In the genomic region with DNA sequence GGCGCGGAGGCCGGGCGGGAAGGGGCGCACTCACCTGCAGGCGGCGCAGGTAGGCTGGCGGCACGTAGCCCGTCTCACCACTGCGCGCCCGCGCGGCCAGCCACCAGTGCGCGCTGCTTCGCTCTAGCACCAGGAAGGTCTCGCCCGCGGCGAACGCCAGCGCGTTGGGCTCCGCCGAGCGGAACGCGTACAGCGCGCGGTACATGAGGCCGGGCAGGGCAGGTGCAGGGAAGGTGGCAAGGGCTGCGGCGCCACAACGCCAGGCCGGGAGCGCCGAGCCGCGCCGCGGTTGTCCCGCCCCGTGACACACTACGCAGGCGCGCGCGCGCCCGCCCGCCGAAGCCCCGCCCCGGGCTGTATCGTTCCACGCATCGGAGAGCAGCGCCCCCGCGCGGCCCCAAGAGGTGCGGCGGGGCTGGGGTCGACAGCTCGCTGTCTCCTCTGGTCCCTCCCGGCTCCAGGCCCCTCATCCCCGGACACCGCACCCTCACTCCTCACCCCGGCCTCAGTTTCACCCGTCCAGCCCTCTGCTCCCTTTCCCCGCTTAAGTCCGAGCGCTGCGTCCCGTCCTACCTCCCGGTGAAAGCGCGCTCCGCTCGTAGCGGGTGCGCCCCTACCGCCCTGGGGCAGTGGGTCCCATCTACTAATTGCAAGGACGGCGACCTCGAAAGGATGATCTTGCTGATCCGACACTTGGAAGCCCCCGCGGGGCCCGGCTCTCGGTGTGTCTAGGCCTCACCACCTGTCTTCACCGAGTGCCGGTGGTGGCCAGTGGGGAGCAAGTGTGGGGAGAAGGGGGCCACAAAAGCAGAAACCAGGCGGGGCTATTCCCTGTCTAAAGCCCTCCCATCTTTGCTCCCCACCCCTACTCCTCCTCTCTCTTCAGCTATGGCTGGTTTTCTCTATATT, we compare ENCODE assay signal across 1 cellular context.
TF ChIP-seq lines count a peak whose summit lies in the region.

A gene (minus strand): TSS at position 313 of the 909 bp plus-strand sequence. CDS start 108 bp downstream, at position 205.

TF ChIP-seq in K562, 482 proteins besides CTCF, POLR2A, EP300 and RAD21 (continued from another document and continues in another):
- TF ChIP-seq, protein P1, sequence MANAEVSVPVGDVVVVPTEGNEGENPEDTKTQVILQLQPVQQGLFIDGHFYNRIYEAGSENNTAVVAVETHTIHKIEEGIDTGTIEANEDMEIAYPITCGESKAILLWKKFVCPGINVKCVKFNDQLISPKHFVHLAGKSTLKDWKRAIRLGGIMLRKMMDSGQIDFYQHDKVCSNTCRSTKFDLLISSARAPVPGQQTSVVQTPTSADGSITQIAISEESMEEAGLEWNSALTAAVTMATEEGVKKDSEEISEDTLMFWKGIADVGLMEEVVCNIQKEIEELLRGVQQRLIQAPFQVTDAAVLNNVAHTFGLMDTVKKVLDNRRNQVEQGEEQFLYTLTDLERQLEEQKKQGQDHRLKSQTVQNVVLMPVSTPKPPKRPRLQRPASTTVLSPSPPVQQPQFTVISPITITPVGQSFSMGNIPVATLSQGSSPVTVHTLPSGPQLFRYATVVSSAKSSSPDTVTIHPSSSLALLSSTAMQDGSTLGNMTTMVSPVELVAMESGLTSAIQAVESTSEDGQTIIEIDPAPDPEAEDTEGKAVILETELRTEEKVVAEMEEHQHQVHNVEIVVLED (CRISPR knock-in tag; IDR thresholded peaks at IDR 0.05), result peak; percentile 65
- TF ChIP-seq, protein P2, sequence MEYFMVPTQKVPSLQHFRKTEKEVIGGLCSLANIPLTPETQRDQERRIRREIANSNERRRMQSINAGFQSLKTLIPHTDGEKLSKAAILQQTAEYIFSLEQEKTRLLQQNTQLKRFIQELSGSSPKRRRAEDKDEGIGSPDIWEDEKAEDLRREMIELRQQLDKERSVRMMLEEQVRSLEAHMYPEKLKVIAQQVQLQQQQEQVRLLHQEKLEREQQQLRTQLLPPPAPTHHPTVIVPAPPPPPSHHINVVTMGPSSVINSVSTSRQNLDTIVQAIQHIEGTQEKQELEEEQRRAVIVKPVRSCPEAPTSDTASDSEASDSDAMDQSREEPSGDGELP (CRISPR knock-in tag; IDR thresholded peaks at IDR 0.05; ENCODE audit: borderline replicate concordance), result peak; percentile 36; the same call in 1 of the 2 replicates
- 0 out of 2 replicates have a peak, but pooled peaks have one; percentile 40 for TF ChIP-seq SMAD4 (CRISPR knock-in tag; conservative IDR thresholded peaks at IDR 0.05)
- TF ChIP-seq, protein P3, sequence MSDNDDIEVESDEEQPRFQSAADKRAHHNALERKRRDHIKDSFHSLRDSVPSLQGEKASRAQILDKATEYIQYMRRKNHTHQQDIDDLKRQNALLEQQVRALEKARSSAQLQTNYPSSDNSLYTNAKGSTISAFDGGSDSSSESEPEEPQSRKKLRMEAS (CRISPR knock-in tag; IDR thresholded peaks at IDR 0.05), result peak; percentile 71
- peak; percentile 26; the same call in 1 of the 2 replicates for TF ChIP-seq POLR2AphosphoS5 (IDR thresholded peaks at IDR 0.05; ENCODE audit: control insufficient read depth, insufficient read depth, low read depth, low read length)
- TF ChIP-seq NFXL1 (CRISPR knock-in tag; IDR thresholded peaks at IDR 0.05), result no peak
- TF ChIP-seq MYC (IDR thresholded peaks at IDR 0.05; ENCODE audit: low read depth, low read length), result peak; percentile 52; the same call in 1 of the 2 replicates
- no peak for TF ChIP-seq MYC (CRISPR knock-in tag; IDR thresholded peaks at IDR 0.05; ENCODE audit: borderline replicate concordance, low read depth)
- peak; percentile 26; the same call in 1 of the 2 replicates for TF ChIP-seq ZNF263 (CRISPR knock-in tag; IDR thresholded peaks at IDR 0.05; ENCODE audit: borderline replicate concordance)
- 0 out of 4 replicates have a peak, but pooled peaks of 1 of the 2 experiments have one; percentile 54 for TF ChIP-seq TEAD1 (CRISPR knock-in tag; IDR thresholded peaks at IDR 0.05)
- peak; percentile 74 for TF ChIP-seq RBFOX2 (IDR thresholded peaks at IDR 0.05; ENCODE audit: low read depth, low read length)
- TF ChIP-seq POLR2G (IDR thresholded peaks at IDR 0.05; ENCODE audit: low read depth, low read length), result peak; percentile 82
- peak in 1 of 2 experiments; percentile 87; a peak in 3 of 4 replicates for TF ChIP-seq MAZ (CRISPR knock-in tag; conservative IDR thresholded peaks at IDR 0.05 in 1 of 2, IDR thresholded peaks at IDR 0.05 in 1 of 2)
- TF ChIP-seq PRPF4 (IDR thresholded peaks at IDR 0.05; ENCODE audit: insufficient read depth, low read depth, low read length, poor library complexity, severe bottlenecking), result no peak
- peak; percentile 89 for TF ChIP-seq RBBP5 (IDR thresholded peaks at IDR 0.05; ENCODE audit: borderline replicate concordance, insufficient read depth, low read length, poor library complexity, severe bottlenecking)
- no peak for TF ChIP-seq ZNF165 (CRISPR knock-in tag; IDR thresholded peaks at IDR 0.05; ENCODE audit: borderline replicate concordance)
- peak; percentile 59 for TF ChIP-seq ATF7 (IDR thresholded peaks at IDR 0.05)
- TF ChIP-seq KLF13 (tag; IDR thresholded peaks at IDR 0.05; ENCODE audit: borderline replicate concordance, low read depth), result no peak
- TF ChIP-seq RB1 (IDR thresholded peaks at IDR 0.05; ENCODE audit: low read depth), result peak; percentile 87
- TF ChIP-seq C11orf30 (IDR thresholded peaks at IDR 0.05; ENCODE audit: low read depth), result peak; percentile 14; the same call in 1 of the 2 replicates
- TF ChIP-seq EP400 (IDR thresholded peaks at IDR 0.05), result peak; percentile 57; the same call in 1 of the 2 replicates
- TF ChIP-seq, protein P4, sequence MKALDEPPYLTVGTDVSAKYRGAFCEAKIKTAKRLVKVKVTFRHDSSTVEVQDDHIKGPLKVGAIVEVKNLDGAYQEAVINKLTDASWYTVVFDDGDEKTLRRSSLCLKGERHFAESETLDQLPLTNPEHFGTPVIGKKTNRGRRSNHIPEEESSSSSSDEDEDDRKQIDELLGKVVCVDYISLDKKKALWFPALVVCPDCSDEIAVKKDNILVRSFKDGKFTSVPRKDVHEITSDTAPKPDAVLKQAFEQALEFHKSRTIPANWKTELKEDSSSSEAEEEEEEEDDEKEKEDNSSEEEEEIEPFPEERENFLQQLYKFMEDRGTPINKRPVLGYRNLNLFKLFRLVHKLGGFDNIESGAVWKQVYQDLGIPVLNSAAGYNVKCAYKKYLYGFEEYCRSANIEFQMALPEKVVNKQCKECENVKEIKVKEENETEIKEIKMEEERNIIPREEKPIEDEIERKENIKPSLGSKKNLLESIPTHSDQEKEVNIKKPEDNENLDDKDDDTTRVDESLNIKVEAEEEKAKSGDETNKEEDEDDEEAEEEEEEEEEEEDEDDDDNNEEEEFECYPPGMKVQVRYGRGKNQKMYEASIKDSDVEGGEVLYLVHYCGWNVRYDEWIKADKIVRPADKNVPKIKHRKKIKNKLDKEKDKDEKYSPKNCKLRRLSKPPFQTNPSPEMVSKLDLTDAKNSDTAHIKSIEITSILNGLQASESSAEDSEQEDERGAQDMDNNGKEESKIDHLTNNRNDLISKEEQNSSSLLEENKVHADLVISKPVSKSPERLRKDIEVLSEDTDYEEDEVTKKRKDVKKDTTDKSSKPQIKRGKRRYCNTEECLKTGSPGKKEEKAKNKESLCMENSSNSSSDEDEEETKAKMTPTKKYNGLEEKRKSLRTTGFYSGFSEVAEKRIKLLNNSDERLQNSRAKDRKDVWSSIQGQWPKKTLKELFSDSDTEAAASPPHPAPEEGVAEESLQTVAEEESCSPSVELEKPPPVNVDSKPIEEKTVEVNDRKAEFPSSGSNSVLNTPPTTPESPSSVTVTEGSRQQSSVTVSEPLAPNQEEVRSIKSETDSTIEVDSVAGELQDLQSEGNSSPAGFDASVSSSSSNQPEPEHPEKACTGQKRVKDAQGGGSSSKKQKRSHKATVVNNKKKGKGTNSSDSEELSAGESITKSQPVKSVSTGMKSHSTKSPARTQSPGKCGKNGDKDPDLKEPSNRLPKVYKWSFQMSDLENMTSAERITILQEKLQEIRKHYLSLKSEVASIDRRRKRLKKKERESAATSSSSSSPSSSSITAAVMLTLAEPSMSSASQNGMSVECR (CRISPR knock-in tag; IDR thresholded peaks at IDR 0.05), result peak; percentile 61; the same call in 1 of the 2 replicates
- TF ChIP-seq CXXC5 (CRISPR knock-in tag; IDR thresholded peaks at IDR 0.05), result peak; percentile 85
- peak; percentile 36; the same call in 1 of the 2 replicates for TF ChIP-seq JUND (IDR thresholded peaks at IDR 0.05; ENCODE audit: borderline replicate concordance, low read depth, low read length)
- 0 out of 3 replicates have a peak, but pooled peaks have one; percentile 17 for TF ChIP-seq JUND (tag; IDR thresholded peaks at IDR 0.05; ENCODE audit: borderline replicate concordance, low read depth, low read length)
- TF ChIP-seq, protein P5, sequence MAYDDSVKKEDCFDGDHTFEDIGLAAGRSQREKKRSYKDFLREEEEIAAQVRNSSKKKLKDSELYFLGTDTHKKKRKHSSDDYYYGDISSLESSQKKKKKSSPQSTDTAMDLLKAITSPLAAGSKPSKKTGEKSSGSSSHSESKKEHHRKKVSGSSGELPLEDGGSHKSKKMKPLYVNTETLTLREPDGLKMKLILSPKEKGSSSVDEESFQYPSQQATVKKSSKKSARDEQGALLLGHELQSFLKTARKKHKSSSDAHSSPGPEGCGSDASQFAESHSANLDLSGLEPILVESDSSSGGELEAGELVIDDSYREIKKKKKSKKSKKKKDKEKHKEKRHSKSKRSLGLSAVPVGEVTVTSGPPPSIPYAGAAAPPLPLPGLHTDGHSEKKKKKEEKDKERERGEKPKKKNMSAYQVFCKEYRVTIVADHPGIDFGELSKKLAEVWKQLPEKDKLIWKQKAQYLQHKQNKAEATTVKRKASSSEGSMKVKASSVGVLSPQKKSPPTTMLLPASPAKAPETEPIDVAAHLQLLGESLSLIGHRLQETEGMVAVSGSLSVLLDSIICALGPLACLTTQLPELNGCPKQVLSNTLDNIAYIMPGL (CRISPR knock-in tag; IDR thresholded peaks at IDR 0.05), result peak; percentile 92
- 0 out of 2 replicates have a peak, but pooled peaks have one; percentile 25 for TF ChIP-seq ZNF121 (CRISPR knock-in tag; conservative IDR thresholded peaks at IDR 0.05)
- TF ChIP-seq, protein P6, sequence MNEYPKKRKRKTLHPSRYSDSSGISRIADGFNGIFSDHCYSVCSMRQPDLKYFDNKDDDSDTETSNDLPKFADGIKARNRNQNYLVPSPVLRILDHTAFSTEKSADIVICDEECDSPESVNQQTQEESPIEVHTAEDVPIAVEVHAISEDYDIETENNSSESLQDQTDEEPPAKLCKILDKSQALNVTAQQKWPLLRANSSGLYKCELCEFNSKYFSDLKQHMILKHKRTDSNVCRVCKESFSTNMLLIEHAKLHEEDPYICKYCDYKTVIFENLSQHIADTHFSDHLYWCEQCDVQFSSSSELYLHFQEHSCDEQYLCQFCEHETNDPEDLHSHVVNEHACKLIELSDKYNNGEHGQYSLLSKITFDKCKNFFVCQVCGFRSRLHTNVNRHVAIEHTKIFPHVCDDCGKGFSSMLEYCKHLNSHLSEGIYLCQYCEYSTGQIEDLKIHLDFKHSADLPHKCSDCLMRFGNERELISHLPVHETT (CRISPR knock-in tag; conservative IDR thresholded peaks at IDR 0.05 in 1 of 2, IDR thresholded peaks at IDR 0.05 in 1 of 2), result 0 out of 4 replicates have a peak, but pooled peaks of 1 of the 2 experiments have one; percentile 36
- 0 out of 2 replicates have a peak, but pooled peaks have one; percentile 32 for TF ChIP-seq ETV5 (CRISPR knock-in tag; IDR thresholded peaks at IDR 0.05; ENCODE audit: low read depth)
- peak in 1 of 2 experiments; percentile 54; a peak in 1 of 4 replicates for TF ChIP-seq SIN3A (IDR thresholded peaks at IDR 0.05; ENCODE audit: borderline replicate concordance in 2 of 2, control insufficient read depth in 1 of 2, low read depth in 2 of 2, low read length in 2 of 2)
- 0 out of 2 replicates have a peak, but pooled peaks have one; percentile 33 for TF ChIP-seq SIN3B (IDR thresholded peaks at IDR 0.05; ENCODE audit: low read depth)
- no peak for TF ChIP-seq NEUROD1 (IDR thresholded peaks at IDR 0.05; ENCODE audit: borderline replicate concordance, low read depth, low read length, partially characterized antibody)
- TF ChIP-seq GABPB1 (CRISPR knock-in tag; IDR thresholded peaks at IDR 0.05), result peak; percentile 58
- TF ChIP-seq FOSL1 (tag; conservative IDR thresholded peaks at IDR 0.05), result 0 out of 2 replicates have a peak, but pooled peaks have one; percentile 15
- TF ChIP-seq, protein P7, sequence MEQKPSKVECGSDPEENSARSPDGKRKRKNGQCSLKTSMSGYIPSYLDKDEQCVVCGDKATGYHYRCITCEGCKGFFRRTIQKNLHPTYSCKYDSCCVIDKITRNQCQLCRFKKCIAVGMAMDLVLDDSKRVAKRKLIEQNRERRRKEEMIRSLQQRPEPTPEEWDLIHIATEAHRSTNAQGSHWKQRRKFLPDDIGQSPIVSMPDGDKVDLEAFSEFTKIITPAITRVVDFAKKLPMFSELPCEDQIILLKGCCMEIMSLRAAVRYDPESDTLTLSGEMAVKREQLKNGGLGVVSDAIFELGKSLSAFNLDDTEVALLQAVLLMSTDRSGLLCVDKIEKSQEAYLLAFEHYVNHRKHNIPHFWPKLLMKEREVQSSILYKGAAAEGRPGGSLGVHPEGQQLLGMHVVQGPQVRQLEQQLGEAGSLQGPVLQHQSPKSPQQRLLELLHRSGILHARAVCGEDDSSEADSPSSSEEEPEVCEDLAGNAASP (IDR thresholded peaks at IDR 0.05), result no peak
- peak; percentile 81 for TF ChIP-seq ZBTB17 (CRISPR knock-in tag; IDR thresholded peaks at IDR 0.05)
- peak; percentile 62; the same call in 1 of the 2 replicates for TF ChIP-seq ILF3 (IDR thresholded peaks at IDR 0.05; ENCODE audit: borderline replicate concordance)
- TF ChIP-seq TCF3 (CRISPR knock-in tag; IDR thresholded peaks at IDR 0.05), result peak; percentile 8; the same call in 1 of the 2 replicates
- TF ChIP-seq HMG20B (CRISPR knock-in tag; IDR thresholded peaks at IDR 0.05), result no peak
- peak in 1 of 2 experiments; percentile 48; a peak in 2 of 4 replicates for TF ChIP-seq HDAC1 (IDR thresholded peaks at IDR 0.05)
- TF ChIP-seq NRF1 (conservative IDR thresholded peaks at IDR 0.05 in 1 of 2, IDR thresholded peaks at IDR 0.05 in 1 of 2), result peak; percentile 93 to 94
- no peak for TF ChIP-seq ETV1 (tag; conservative IDR thresholded peaks at IDR 0.05; ENCODE audit: low read depth)
- TF ChIP-seq SMARCA5 (IDR thresholded peaks at IDR 0.05), result no peak
- TF ChIP-seq, protein P8, sequence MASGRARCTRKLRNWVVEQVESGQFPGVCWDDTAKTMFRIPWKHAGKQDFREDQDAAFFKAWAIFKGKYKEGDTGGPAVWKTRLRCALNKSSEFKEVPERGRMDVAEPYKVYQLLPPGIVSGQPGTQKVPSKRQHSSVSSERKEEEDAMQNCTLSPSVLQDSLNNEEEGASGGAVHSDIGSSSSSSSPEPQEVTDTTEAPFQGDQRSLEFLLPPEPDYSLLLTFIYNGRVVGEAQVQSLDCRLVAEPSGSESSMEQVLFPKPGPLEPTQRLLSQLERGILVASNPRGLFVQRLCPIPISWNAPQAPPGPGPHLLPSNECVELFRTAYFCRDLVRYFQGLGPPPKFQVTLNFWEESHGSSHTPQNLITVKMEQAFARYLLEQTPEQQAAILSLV (tag; IDR thresholded peaks at IDR 0.05), result no peak
- 0 out of 2 replicates have a peak, but pooled peaks have one; percentile 75 for TF ChIP-seq HNRNPL (IDR thresholded peaks at IDR 0.05; ENCODE audit: low read depth, low read length)
- peak; percentile 63 for TF ChIP-seq CREM (IDR thresholded peaks at IDR 0.05; ENCODE audit: low read depth)
- TF ChIP-seq GATA2 (CRISPR knock-in tag; IDR thresholded peaks at IDR 0.05), result peak; percentile 91
- TF ChIP-seq KDM5B (IDR thresholded peaks at IDR 0.05; ENCODE audit: insufficient replicate concordance, low read depth, low read length), result peak; percentile 89
